Comparison of ENCODE assay signal across 1 cellular context in the genomic region with DNA sequence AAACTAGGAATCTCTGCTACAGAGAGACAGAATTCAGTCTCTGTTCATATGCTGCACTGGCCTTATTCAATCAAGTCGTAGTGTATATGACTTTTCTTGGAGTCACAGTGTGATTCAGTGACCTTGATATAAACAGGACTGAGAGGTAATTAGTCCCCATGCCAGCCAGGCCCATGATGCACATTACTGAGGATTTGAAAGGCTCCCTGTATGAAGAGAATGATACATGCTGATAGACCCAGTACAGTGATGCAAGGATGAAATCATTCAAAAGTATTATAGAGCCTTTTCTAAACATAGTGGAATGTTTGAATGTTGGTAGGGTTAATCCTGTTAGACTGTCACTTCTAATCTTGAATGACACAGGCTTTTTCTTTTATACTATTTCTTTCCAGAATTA.
TF ChIP-seq lines count a peak whose summit lies in the region.

No MANE protein-coding gene starts in this region.

TF ChIP-seq in K562, 482 proteins besides CTCF, POLR2A, EP300 and RAD21:
- TF ChIP-seq ZNF146 (CRISPR knock-in tag; IDR thresholded peaks at IDR 0.05; ENCODE audit: unreplicated experiment) (no peak), ESRRA (IDR thresholded peaks at IDR 0.05; ENCODE audit: borderline replicate concordance, low read depth) (no peak), NFIC (IDR thresholded peaks at IDR 0.05) (no peak), BACH1 (tag; IDR thresholded peaks at IDR 0.05) (0 out of 2 replicates have a peak, but pooled peaks have one; percentile 16), ZNF780A (CRISPR knock-in tag; IDR thresholded peaks at IDR 0.05) (no peak), ARNT (IDR thresholded peaks at IDR 0.05) (no peak), MTA1 (IDR thresholded peaks at IDR 0.05; ENCODE audit: borderline replicate concordance) (no peak)
- TF ChIP-seq, protein P1, sequence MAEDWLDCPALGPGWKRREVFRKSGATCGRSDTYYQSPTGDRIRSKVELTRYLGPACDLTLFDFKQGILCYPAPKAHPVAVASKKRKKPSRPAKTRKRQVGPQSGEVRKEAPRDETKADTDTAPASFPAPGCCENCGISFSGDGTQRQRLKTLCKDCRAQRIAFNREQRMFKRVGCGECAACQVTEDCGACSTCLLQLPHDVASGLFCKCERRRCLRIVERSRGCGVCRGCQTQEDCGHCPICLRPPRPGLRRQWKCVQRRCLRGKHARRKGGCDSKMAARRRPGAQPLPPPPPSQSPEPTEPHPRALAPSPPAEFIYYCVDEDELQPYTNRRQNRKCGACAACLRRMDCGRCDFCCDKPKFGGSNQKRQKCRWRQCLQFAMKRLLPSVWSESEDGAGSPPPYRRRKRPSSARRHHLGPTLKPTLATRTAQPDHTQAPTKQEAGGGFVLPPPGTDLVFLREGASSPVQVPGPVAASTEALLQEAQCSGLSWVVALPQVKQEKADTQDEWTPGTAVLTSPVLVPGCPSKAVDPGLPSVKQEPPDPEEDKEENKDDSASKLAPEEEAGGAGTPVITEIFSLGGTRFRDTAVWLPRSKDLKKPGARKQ (CRISPR knock-in tag; IDR thresholded peaks at IDR 0.05) = no peak
- TF ChIP-seq, protein P2, sequence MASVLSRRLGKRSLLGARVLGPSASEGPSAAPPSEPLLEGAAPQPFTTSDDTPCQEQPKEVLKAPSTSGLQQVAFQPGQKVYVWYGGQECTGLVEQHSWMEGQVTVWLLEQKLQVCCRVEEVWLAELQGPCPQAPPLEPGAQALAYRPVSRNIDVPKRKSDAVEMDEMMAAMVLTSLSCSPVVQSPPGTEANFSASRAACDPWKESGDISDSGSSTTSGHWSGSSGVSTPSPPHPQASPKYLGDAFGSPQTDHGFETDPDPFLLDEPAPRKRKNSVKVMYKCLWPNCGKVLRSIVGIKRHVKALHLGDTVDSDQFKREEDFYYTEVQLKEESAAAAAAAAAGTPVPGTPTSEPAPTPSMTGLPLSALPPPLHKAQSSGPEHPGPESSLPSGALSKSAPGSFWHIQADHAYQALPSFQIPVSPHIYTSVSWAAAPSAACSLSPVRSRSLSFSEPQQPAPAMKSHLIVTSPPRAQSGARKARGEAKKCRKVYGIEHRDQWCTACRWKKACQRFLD (CRISPR knock-in tag; IDR thresholded peaks at IDR 0.05) = 0 out of 2 replicates have a peak, but pooled peaks have one; percentile 35
- TF ChIP-seq, protein P3, sequence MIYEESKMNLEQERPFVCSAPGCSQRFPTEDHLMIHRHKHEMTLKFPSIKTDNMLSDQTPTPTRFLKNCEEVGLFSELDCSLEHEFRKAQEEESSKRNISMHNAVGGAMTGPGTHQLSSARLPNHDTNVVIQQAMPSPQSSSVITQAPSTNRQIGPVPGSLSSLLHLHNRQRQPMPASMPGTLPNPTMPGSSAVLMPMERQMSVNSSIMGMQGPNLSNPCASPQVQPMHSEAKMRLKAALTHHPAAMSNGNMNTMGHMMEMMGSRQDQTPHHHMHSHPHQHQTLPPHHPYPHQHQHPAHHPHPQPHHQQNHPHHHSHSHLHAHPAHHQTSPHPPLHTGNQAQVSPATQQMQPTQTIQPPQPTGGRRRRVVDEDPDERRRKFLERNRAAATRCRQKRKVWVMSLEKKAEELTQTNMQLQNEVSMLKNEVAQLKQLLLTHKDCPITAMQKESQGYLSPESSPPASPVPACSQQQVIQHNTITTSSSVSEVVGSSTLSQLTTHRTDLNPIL (CRISPR knock-in tag; IDR thresholded peaks at IDR 0.05) = no peak
TF ChIP-seq in K562: peak in this region for 2.
